ENCODE assay signal across 9 cellular contexts in genomic region chr19:5436101-5436947, GRCh38. TPM values are rescaled to one million over a fixed set of nuclear protein-coding genes. Genes with fewer than 3 reads are reported as not detected.
DNase-seq lines count a peak whose midpoint lies in the region; ATAC-seq, FAIRE-seq and TF ChIP-seq lines count a peak whose summit lies in the region.
"Had no signal": no experiment of that assay in that cellular context is flagged by ENCODE, and none has a peak within 500 bp of the region (broad histone marks: within the 10 kb centered on the region; RNA-seq: fewer than 3 reads in every experiment).

No MANE protein-coding gene starts in this region.

- H3K36me3 Mint-ChIP-seq in mesothelial cell of epicardium: no peaks in the 10 kb centered on the region

- H3K4me2 ChIP-seq in GM12878 (ENCODE audit: control insufficient read depth, insufficient read depth): no peak overlapping the region

- POLR2A ChIA-PET in GM12878 (lab: Charles Lee): no interaction called here

- TF ChIP-seq RAD21 in GM12878 (IDR thresholded peaks at IDR 0.05; ENCODE audit: insufficient read depth, low read depth, low read length): no peak

- RAD21 ChIA-PET in GM12878 (lab: Charles Lee; ENCODE audit: unreplicated experiment): no interaction called here

- intact Hi-C loops in GM12878 (cut with micrococcal nuclease; ENCODE audit: unreplicated experiment) (no loop called here), sciatic nerve (cut with DNase I) (no loop called here)

- no peak for FAIRE-seq in GM12878 (lab: Jason Lieb, UNC)

- no peak for ATAC-seq in GM12878
- ATAC-seq in HG02885 (IDR thresholded peaks at IDR 0.05; ENCODE audit: poor library complexity, unreplicated experiment): no peak
- no peak for ATAC-seq in sciatic nerve

- H3K36me3 ChIP-seq in MG63: no peaks in the 10 kb centered on the region
- H3K36me3 ChIP-seq in GM12878 (ENCODE audit: control insufficient read depth in 2 of 2, insufficient read depth in 2 of 2, low read length in 1 of 2): no peaks in the 10 kb centered on the region

- H3K9ac ChIP-seq in GM12878 (ENCODE audit: control insufficient read depth, insufficient read depth, low read length): no peak overlapping the region

- H3K27me3 ChIP-seq in MG63 (no peaks in the 10 kb centered on the region), GM12878 (replicated peaks in 1 of 2; ENCODE audit: control insufficient read depth in 2 of 2, insufficient read depth in 2 of 2, low read length in 1 of 2) (no peaks in the 10 kb centered on the region)

- H3K27ac Mint-ChIP-seq in mesothelial cell of epicardium: no peak overlapping the region

- H3K9me3 ChIP-seq in MG63: no peaks in the 10 kb centered on the region
- H3K9me3 ChIP-seq in GM12878 (replicated peaks; ENCODE audit: control insufficient read depth, insufficient read depth, low read length): no peaks in the 10 kb centered on the region

- no peak for TF ChIP-seq POLR2A in GM12878 (IDR thresholded peaks at IDR 0.05; ENCODE audit: low read depth, low read length)

- in situ Hi-C loops in GM12878 (cut with MboI): no loop called here

- CTCF ChIA-PET in GM12878 (lab: Yijun Ruan, JAX): no interaction called here

- SMC1A ChIA-PET in GM12878 (lab: Charles Lee; ENCODE audit: uncharacterized antibody, unreplicated experiment): no interaction called here

- H3K79me2 ChIP-seq in GM12878 (ENCODE audit: control insufficient read depth, insufficient read depth, low read length): no peaks in the 10 kb centered on the region

- H3K27ac ChIP-seq in GM12878 (ENCODE audit: control insufficient read depth, insufficient read depth): no peak overlapping the region

- H3K4me3 ChIP-seq in MG63 (peak overlapping the region; percentile 9; the same call in 1 of the 2 replicates), GM12878 (no peak overlapping the region)

- no TSS peak for BruUV-seq in GM12878 (replicated peaks; lab: Mats Ljungman, UMichigan)

- DNase-seq in DMS114 treated with DMSO at 0.1 percent for 48 hours (lab: John Stamatoyannopoulos, UW; ENCODE audit: unreplicated experiment) (peak; percentile 52), MG63 (peak; percentile 49), GM12878 (ENCODE audit: low read depth, low spot score) (no peak), mesothelial cell of epicardium (ENCODE audit: low spot score in 2 of 2, unreplicated experiment in 2 of 2) (peak; percentile 57 to 85), NK-92 (lab: John Stamatoyannopoulos, UW; ENCODE audit: unreplicated experiment) (no peak), sciatic nerve (ENCODE audit: low spot score) (no peak)
- no peak for DNase-seq in activated CD4-positive, CD25-positive, alpha-beta regulatory T cell treated with anti-CD3 and anti-CD28 coated beads, Interleukin-2, amount 50 U/mL, for 72 hours
- DNase-seq: NCI-H146 had no signal

- TF ChIP-seq CTCF in GM12878 (IDR thresholded peaks at IDR 0.05 in 2 of 3, conservative IDR thresholded peaks at IDR 0.05 in 1 of 3; ENCODE audit: control insufficient read depth in 2 of 3, extremely low read depth in 1 of 3, insufficient read depth in 1 of 3, low read depth in 3 of 3, low read length in 3 of 3) (no peak), mesothelial cell of epicardium (IDR thresholded peaks at IDR 0.05; ENCODE audit: unreplicated experiment) (no peak)

- H3K9me3 Mint-ChIP-seq in mesothelial cell of epicardium: peaks cover 6% of the 10 kb centered on the region

- peaks cover 66% of the 10 kb centered on the region for H3K27me3 Mint-ChIP-seq in mesothelial cell of epicardium (ENCODE audit: low read depth)

- H4K20me1 ChIP-seq in GM12878 (ENCODE audit: control insufficient read depth, insufficient read depth): no peaks in the 10 kb centered on the region

- H3K4me3 Mint-ChIP-seq in mesothelial cell of epicardium: peak overlapping the region; percentile 63

- H3K4me1 ChIP-seq in GM12878 (ENCODE audit: control insufficient read depth, insufficient read depth, low read length): no peaks in the 10 kb centered on the region

- WGBS in GM12878 (ENCODE audit: insufficient coverage, insufficient replicate concordance, low lambda C conversion rate, missing lambda C conversion rate): 25% methylated on average over 16 of the region's 41 CpGs

- H3K4me1 Mint-ChIP-seq in mesothelial cell of epicardium: no peaks in the 10 kb centered on the region

- TF ChIP-seq EP300 in GM12878 (IDR thresholded peaks at IDR 0.05; ENCODE audit: borderline replicate concordance in 1 of 2, control insufficient read depth in 1 of 2, low read depth in 2 of 2, low read length in 2 of 2): no peak

- H2AFZ ChIP-seq in GM12878 (ENCODE audit: control insufficient read depth, low read depth, low read length): no peak overlapping the region

TF ChIP-seq in GM12878, 131 proteins besides CTCF, POLR2A, EP300 and RAD21:
- no peak for TF ChIP-seq CHD4 (IDR thresholded peaks at IDR 0.05)
- TF ChIP-seq ATF2 (IDR thresholded peaks at IDR 0.05; ENCODE audit: low read length): 0 out of 2 replicates have a peak, but pooled peaks have one; percentile 22
TF ChIP-seq in GM12878: peak in this region for 1.

RNA-seq across cellular contexts. Expression of gene ZNRF4, which starts 18.9 kb away (rescaled TPM):
- total RNA-seq in MG63 (2014; rRNA removed; shearing (Covaris generic); ENCODE audit: low replicate concordance): not detected in 2 replicates
- not detected in 2 replicates for total RNA-seq in GM12878 (2013; cell fraction: nucleolus; rRNA removed)
- total RNA-seq in GM12878 (2014; rRNA removed) (not detected in 2 replicates), GM12878 (2014; rRNA removed; fragmentation: Illumina TruSeq; extraction: Trizol) (not detected in 2 replicates), GM12878 (2021) (not detected in 2 replicates), mesothelial cell of epicardium (not detected in 3 replicates), sciatic nerve (not detected)
- not detected for polyA plus RNA-seq in GM12878 (2011; ENCODE audit: low read depth)
- polyA plus RNA-seq in GM12878 (2011; rRNA removed) (not detected in 2 replicates), GM12878 (2014; fragmentation: Illumina TruSeq; extraction: Trizol) (not detected in 2 replicates), GM12878 (2014; fragmentation: Nextera tagmentation; extraction: Ambion mirVana) (not detected), GM12878 (2014; rRNA removed) (not detected in 2 replicates), GM12878 (2016; fragmentation: Nextera tagmentation; extraction: Ambion mirVana) (not detected)
- not detected in 2 replicates for polyA plus RNA-seq in GM12878 (2011; cell fraction: cytosol; rRNA removed)
- polyA plus RNA-seq in GM12878 (2011; cell fraction: nucleus; rRNA removed): not detected in 2 replicates
- polyA plus RNA-seq in GM12878 (2012): not detected in 2 replicates
- not detected in 2 replicates for polyA minus RNA-seq in GM12878 (2011; rRNA and poly(A)+ RNA removed)
- polyA minus RNA-seq in GM12878 (2011; cell fraction: cytosol; rRNA and poly(A)+ RNA removed): not detected in 2 replicates
- polyA minus RNA-seq in GM12878 (2011; cell fraction: nucleus; rRNA and poly(A)+ RNA removed): not detected in 2 replicates

Comparison
In these comparisons a context has a peak if more than half of its experiments do, and no peak if none do; other contexts are left out.
1. DNase-seq: peak in DMS114 treated with DMSO at 0.1 percent for 48 hours (single experiment), MG63 (single experiment) and mesothelial cell of epicardium (2 of 2); none in GM12878 (single experiment), NK-92 (single experiment), sciatic nerve (single experiment) and activated CD4-positive, CD25-positive, alpha-beta regulatory T cell treated with anti-CD3 and anti-CD28 coated beads, Interleukin-2, amount 50 U/mL, for 72 hours (single experiment).